29 cellular contexts compared by ENCODE assay signal in the genomic region with DNA sequence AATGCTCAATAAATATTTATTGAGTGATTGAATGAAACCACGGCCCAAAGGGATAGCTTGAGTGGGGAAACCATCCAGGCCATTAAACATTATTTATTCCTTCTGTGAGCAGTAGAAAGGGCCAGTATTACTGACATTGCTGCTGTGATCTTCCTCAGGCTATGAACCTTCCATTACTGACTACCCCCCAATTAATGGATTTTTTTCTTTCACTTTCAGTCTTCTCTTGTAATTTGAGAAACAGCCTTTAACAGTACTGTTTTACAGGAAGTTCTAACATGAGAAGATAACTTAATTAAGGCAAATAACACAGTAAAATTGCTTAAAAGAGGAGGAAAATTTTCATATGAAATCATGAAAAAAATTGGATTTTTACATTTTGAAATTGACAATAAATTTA.
"Had no signal": no experiment of that assay in that cellular context is flagged by ENCODE, and none has a peak within 500 bp of the region (broad histone marks: within the 10 kb centered on the region; RNA-seq: fewer than 3 reads in every experiment).

No MANE protein-coding gene starts in this region.

- H3K9me3 ChIP-seq: psoas muscle, right atrium auricular region, stomach, thyroid gland, upper lobe of left lung, vagina had no signal

- H3K79me2 ChIP-seq: parathyroid adenoma had no signal

- H3K27ac ChIP-seq: parathyroid adenoma, psoas muscle, right atrium auricular region, stomach, thyroid gland, upper lobe of left lung, vagina had no signal

- H3K36me3 ChIP-seq: right atrium auricular region, stomach, thyroid gland, upper lobe of left lung, vagina had no signal

- H3K4me3 ChIP-seq: psoas muscle, right atrium auricular region, smooth muscle cell, stomach, thyroid gland, upper lobe of left lung, vagina had no signal

- DNase-seq: activated CD4-positive, alpha-beta T cell treated with anti-CD3 and anti-CD28 coated beads for 36 hours; activated CD4-positive, CD25-positive, alpha-beta regulatory T cell; activated CD8-positive, alpha-beta memory T cell treated with anti-CD3 and anti-CD28 coated beads, Interleukin-2, amount 10 ng/mL, durations not matched to agents 7 days and 5 days; activated CD8-positive, alpha-beta T cell treated with anti-CD3 and anti-CD28 coated beads, Interleukin-2, amount 10 ng/mL, durations not matched to agents 7 days and 5 days; activated naive CD8-positive, alpha-beta T cell treated with anti-CD3 and anti-CD28 coated beads, Interleukin-2, amount 50 U/mL, for 24 hours; activated T-cell treated with anti-CD3 and anti-CD28 coated beads, Interleukin-2, amount 50 U/mL, for 48 hours; amygdala; caudate nucleus; cortex of kidney; effector memory CD8-positive, alpha-beta T cell; foreskin fibroblast; head of caudate nucleus; hypothalamus; immature natural killer cell; kidney; left colon; midbrain; naive thymus-derived CD4-positive, alpha-beta T cell; psoas muscle; stimulated activated CD4-positive, alpha-beta T cell treated with anti-CD3 and anti-CD28 coated beads, Interleukin-2, amount 100 ng/mL, for 24 hours; stimulated activated naive B cell treated with anti-CD40 and anti-IgM and Interleukin-4, amounts not matched to agents 10 μg/mL and 1 μg/mL and 100 μg/mL, for 72 hours; stomach; thyroid gland; upper lobe of left lung had no signal

- H3K4me1 ChIP-seq: parathyroid adenoma, psoas muscle, right atrium auricular region, stomach, thyroid gland, upper lobe of left lung, vagina had no signal

- H3K27me3 ChIP-seq: right atrium auricular region, stomach, thyroid gland, upper lobe of left lung, vagina had no signal

- H3K4me2 ChIP-seq: smooth muscle cell had no signal

- ATAC-seq: activated CD4-positive, alpha-beta T cell treated with anti-CD3 and anti-CD28 coated beads for 36 hours; activated CD8-positive, alpha-beta memory T cell treated with anti-CD3 and anti-CD28 coated beads, Interleukin-2, amount 10 ng/mL, durations not matched to agents 7 days and 5 days; activated CD8-positive, alpha-beta T cell treated with anti-CD3 and anti-CD28 coated beads, Interleukin-2, amount 10 ng/mL, durations not matched to agents 7 days and 5 days; activated naive CD8-positive, alpha-beta T cell treated with anti-CD3 and anti-CD28 coated beads, Interleukin-2, amount 50 U/mL, for 24 hours; effector memory CD8-positive, alpha-beta T cell; left colon; naive thymus-derived CD4-positive, alpha-beta T cell; psoas muscle; stimulated activated naive B cell treated with anti-CD40 and anti-IgM and Interleukin-4, amounts not matched to agents 10 μg/mL and 1 μg/mL and 100 μg/mL, for 72 hours had no signal

- H2AFZ ChIP-seq: parathyroid adenoma had no signal

- FAIRE-seq: endothelial cell of umbilical vein had no signal

- H3K9ac ChIP-seq: parathyroid adenoma had no signal
